ENCODE assay signal across 1 cellular context in the genomic region with DNA sequence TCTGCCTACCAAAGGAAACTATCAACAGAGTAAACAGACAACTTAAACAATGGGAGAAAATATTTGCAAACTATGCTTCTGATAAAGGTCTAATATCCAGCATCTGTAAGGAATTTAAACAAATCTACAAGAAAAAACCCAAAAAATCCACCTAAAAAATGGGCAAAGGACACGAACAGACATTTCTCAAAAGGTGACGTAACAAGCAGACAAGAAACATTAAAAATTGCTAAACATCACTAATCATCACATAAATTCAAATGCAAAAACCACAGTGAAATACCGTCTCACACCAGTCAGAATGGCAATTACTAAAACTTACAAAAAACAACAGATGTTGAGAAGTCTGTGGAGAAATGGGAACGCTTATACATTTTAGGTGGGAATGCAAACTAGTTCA.
DNase-seq lines count a peak whose midpoint lies in the region; ATAC-seq, FAIRE-seq and TF ChIP-seq lines count a peak whose summit lies in the region.
"Not testable (repeated sequence)": the region's sequence is repeated elsewhere in the genome, so short reads cannot be mapped to it uniquely, and the experiment has no call there.

No MANE protein-coding gene starts in this region.

- H2AFZ ChIP-seq in HepG2 (ENCODE audit: low read length): not testable (repeated sequence)

- FAIRE-seq in HepG2 (lab: Jason Lieb, UNC): not testable (repeated sequence)

- not testable (repeated sequence) for H3K9me3 ChIP-seq in HepG2 (ENCODE audit: low read length)

- not testable (repeated sequence) for H3K9ac ChIP-seq in HepG2 (ENCODE audit: insufficient read depth, low read depth, low read length)

- TF ChIP-seq CTCF in HepG2 (CRISPR knock-in tag; IDR thresholded peaks at IDR 0.05): not testable (repeated sequence)

- H3K27ac ChIP-seq in HepG2 (ENCODE audit: extremely low read length, insufficient read depth, low read length): not testable (repeated sequence)

- in situ Hi-C loops in HepG2 (cut with HindIII; ENCODE audit: extremely low pct_ligation_motif_present, low pct_unique_long_range_greater_than_20kb): not testable (repeated sequence)

- intact Hi-C loops in HepG2 (cut with micrococcal nuclease; ENCODE audit: unreplicated experiment): not testable (repeated sequence)

- BruUV-seq in HepG2 (replicated peaks; lab: Mats Ljungman, UMichigan): not testable (repeated sequence)

- 6% methylated on average over 4 of the region's 4 CpGs for WGBS in HepG2 (ENCODE audit: low lambda C conversion rate)

- H3K4me1 ChIP-seq in HepG2 (ENCODE audit: insufficient read depth, low read length): not testable (repeated sequence)

- not testable (repeated sequence) for TF ChIP-seq POLR2A in HepG2 (IDR thresholded peaks at IDR 0.05; ENCODE audit: insufficient read depth in 1 of 2, low read depth in 2 of 2, low read length in 2 of 2)

- not testable (repeated sequence) for H3K27me3 ChIP-seq in HepG2 (ENCODE audit: control insufficient read depth in 1 of 2, insufficient read depth in 2 of 2, low read length in 2 of 2)

- not testable (repeated sequence) for H3K4me3 ChIP-seq in HepG2 (replicated peaks in 1 of 3; ENCODE audit: insufficient read depth in 1 of 3, low read depth in 2 of 3, low read length in 3 of 3)

- not testable (repeated sequence) for H4K20me1 ChIP-seq in HepG2 (ENCODE audit: insufficient read depth, low read length)

- H3K36me3 ChIP-seq in HepG2 (replicated peaks in 1 of 2; ENCODE audit: control insufficient read depth in 1 of 2, insufficient read depth in 2 of 2, low read length in 2 of 2): not testable (repeated sequence)

- not testable (repeated sequence) for H3K4me2 ChIP-seq in HepG2 (ENCODE audit: low read depth, low read length)

- not testable (repeated sequence) for TF ChIP-seq RAD21 in HepG2 (CRISPR knock-in tag; IDR thresholded peaks at IDR 0.05)

- CTCF ChIA-PET in HepG2 (lab: Yijun Ruan, JAX; ENCODE audit: low intra/inter-chr PET ratio, low total read pairs): not testable (repeated sequence)

- not testable (repeated sequence) for H3K79me2 ChIP-seq in HepG2 (ENCODE audit: insufficient read depth, low read length)

- POLR2A ChIA-PET in HepG2 (lab: Yijun Ruan, JAX): not testable (repeated sequence)

- not testable (repeated sequence) for ATAC-seq in HepG2

- not testable (repeated sequence) for DNase-seq in HepG2 (ENCODE audit: low spot score)

- TF ChIP-seq EP300 in HepG2 (IDR thresholded peaks at IDR 0.05; ENCODE audit: low read depth in 2 of 2, low read length in 2 of 2); HepG2 (CRISPR knock-in tag; IDR thresholded peaks at IDR 0.05; ENCODE audit: borderline replicate concordance): not testable (repeated sequence)

TF ChIP-seq in HepG2, 621 proteins besides CTCF, POLR2A, EP300 and RAD21:
- TF ChIP-seq CREB1 (IDR thresholded peaks at IDR 0.05) (peak; percentile 52; the same call in 1 of the 2 replicates), ATF7 (IDR thresholded peaks at IDR 0.05) (peak; percentile 59)
- TF ChIP-seq CREB1, ATF7 (CRISPR knock-in tag; IDR thresholded peaks at IDR 0.05): not testable (repeated sequence)
